In the genomic region with DNA sequence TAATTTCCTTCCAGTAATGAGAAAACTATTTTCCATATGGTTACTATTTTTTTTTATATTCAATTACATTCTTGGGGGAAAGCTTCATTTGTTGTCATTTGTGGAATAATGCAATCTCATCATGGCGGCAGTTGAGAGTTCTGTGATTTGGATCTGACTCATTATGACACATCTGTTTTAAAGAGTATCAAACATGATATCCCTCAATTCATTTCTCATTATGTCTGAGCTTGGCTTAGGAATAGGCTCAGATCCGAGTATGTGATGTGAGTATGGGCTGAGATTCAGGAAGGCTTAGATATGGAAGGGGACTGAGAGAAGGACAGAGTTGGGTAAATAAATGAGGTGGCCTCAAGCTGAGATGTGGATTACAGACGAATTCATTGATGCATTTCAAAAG, we compare ENCODE assay signal across 15 cellular contexts.
DNase-seq lines count a peak whose midpoint lies in the region; ATAC-seq and TF ChIP-seq lines count a peak whose summit lies in the region.
"Had no signal": no experiment of that assay in that cellular context is flagged by ENCODE, and none has a peak within 500 bp of the region (broad histone marks: within the 10 kb centered on the region; RNA-seq: fewer than 3 reads in every experiment).

No MANE protein-coding gene starts in this region.

- peak overlapping the region; percentile 33 for H3K27ac ChIP-seq in mammary epithelial cell (ENCODE audit: insufficient read depth, low read depth, low read length)
- H3K27ac ChIP-seq: C4-2B had no signal

- WGBS in mammary epithelial cell (ENCODE audit: low coverage, missing lambda C conversion rate) = 49% methylated on average over 3 of the region's 3 CpGs

- BruUV-seq in mammary epithelial cell (replicated peaks; lab: Mats Ljungman, UMichigan) = no TSS peak

- no peaks in the 10 kb centered on the region for H3K27me3 ChIP-seq in mammary epithelial cell (ENCODE audit: insufficient read depth, low read length)

- peaks cover 7% of the 10 kb centered on the region for H3K9me3 ChIP-seq in mammary epithelial cell (replicated peaks; ENCODE audit: insufficient read depth, low read length)

- H3K79me2 ChIP-seq in mammary epithelial cell (ENCODE audit: insufficient read depth, low read length) = no peaks in the 10 kb centered on the region

- no peak overlapping the region for H3K9ac ChIP-seq in mammary epithelial cell (ENCODE audit: insufficient read depth, low read length)

- H3K4me3 ChIP-seq in mammary epithelial cell (replicated peaks in 1 of 3; ENCODE audit: insufficient read depth in 1 of 3, low read depth in 2 of 3, low read length in 3 of 3) = no peak overlapping the region

- no peak overlapping the region for H3K4me2 ChIP-seq in mammary epithelial cell (ENCODE audit: insufficient read depth, low read depth, low read length)

- H3K9me3 Mint-ChIP-seq in natural killer cell = peaks cover 13 to 30% of the 10 kb centered on the region in 2 donors

- H3K4me1 ChIP-seq in mammary epithelial cell (ENCODE audit: insufficient read depth, low read length) = peaks cover 3% of the 10 kb centered on the region

- CTCF ChIA-PET in mammary epithelial cell (lab: Charles Lee; ENCODE audit: low non-redundant PET) = no interaction called here

- dilution Hi-C loops in mammary epithelial cell (cut with HindIII; ENCODE audit: low sequenced_read_pairs) = no loop called here

- intact Hi-C loops in mammary epithelial cell (cut with micrococcal nuclease) = no loop called here
- intact Hi-C loops in natural killer cell (cut with micrococcal nuclease) = no loop called here

- no peak for ATAC-seq in natural killer cell
- ATAC-seq: effector memory CD8-positive, alpha-beta T cell; Panc1 had no signal

- no peaks in the 10 kb centered on the region for H3K4me1 Mint-ChIP-seq in natural killer cell
- H3K4me1 Mint-ChIP-seq: brain had no signal

- TF ChIP-seq CTCF in mammary epithelial cell (conservative IDR thresholded peaks at IDR 0.05 in 1 of 2, IDR thresholded peaks at IDR 0.05 in 1 of 2; ENCODE audit: extremely low read depth in 1 of 2, insufficient read depth in 1 of 2, low read depth in 1 of 2, low read length in 2 of 2) (no peak), natural killer cell (IDR thresholded peaks at IDR 0.05) (no peak)

- no peaks in the 10 kb centered on the region for H3K27me3 Mint-ChIP-seq in natural killer cell (ENCODE audit: low read depth in 2 of 2)
- H3K27me3 Mint-ChIP-seq: effector memory CD8-positive, alpha-beta T cell had no signal

- peak overlapping the region; percentile 54 for H2AFZ ChIP-seq in mammary epithelial cell (ENCODE audit: low read depth, low read length)

- H3K4me3 Mint-ChIP-seq in natural killer cell = no peak overlapping the region
- H3K4me3 Mint-ChIP-seq: brain; effector memory CD8-positive, alpha-beta T cell had no signal

- no peak overlapping the region for H3K27ac Mint-ChIP-seq in natural killer cell
- H3K27ac Mint-ChIP-seq: brain; effector memory CD8-positive, alpha-beta T cell had no signal

- no peaks in the 10 kb centered on the region for H4K20me1 ChIP-seq in mammary epithelial cell (ENCODE audit: insufficient read depth, low read length)

- H3K36me3 Mint-ChIP-seq in natural killer cell = peaks cover 7% of the 10 kb centered on the region
- H3K36me3 Mint-ChIP-seq: brain had no signal

- DNase-seq in AG20443 (ENCODE audit: low spot score) (peak; percentile 45), M059J (ENCODE audit: low read depth) (peak; percentile 80), mammary epithelial cell (peak; percentile 24), iris pigment epithelial cell (ENCODE audit: low read depth) (peak; percentile 82), DMS 273 treated with DMSO at 0.1 percent for 48 hours (lab: John Stamatoyannopoulos, UW) (no peak), HuH-7 (ENCODE audit: low spot score) (no peak), natural killer cell (no peak)
- no peak for DNase-seq in activated CD4-positive, alpha-beta T cell treated with anti-CD3 and anti-CD28 coated beads for 1 hour
- DNase-seq: activated effector memory CD4-positive, alpha-beta T cell treated with Interleukin-2 at 50 U/mL for 16 hours; effector memory CD8-positive, alpha-beta T cell; NCI-H1417 treated with DMSO at 0.1 percent for 48 hours; NCI-H524 had no signal

- in situ Hi-C loops in mammary epithelial cell (cut with MboI; ENCODE audit: low sequenced_read_pairs in 2 of 2) = no loop called here

- H3K36me3 ChIP-seq in mammary epithelial cell (ENCODE audit: insufficient read depth, low read length) = no peaks in the 10 kb centered on the region

Comparison
In these comparisons a context has a peak if more than half of its experiments do, and no peak if none do; other contexts are left out.
1. DNase-seq: peak in AG20443 (single experiment), M059J (single experiment), mammary epithelial cell (single experiment) and iris pigment epithelial cell (single experiment); none in DMS 273 treated with DMSO at 0.1 percent for 48 hours (single experiment), HuH-7 (single experiment), activated CD4-positive, alpha-beta T cell treated with anti-CD3 and anti-CD28 coated beads for 1 hour (single experiment) and natural killer cell (single experiment).